Comparison of ENCODE assay signal across 8 cellular contexts in the genomic region with DNA sequence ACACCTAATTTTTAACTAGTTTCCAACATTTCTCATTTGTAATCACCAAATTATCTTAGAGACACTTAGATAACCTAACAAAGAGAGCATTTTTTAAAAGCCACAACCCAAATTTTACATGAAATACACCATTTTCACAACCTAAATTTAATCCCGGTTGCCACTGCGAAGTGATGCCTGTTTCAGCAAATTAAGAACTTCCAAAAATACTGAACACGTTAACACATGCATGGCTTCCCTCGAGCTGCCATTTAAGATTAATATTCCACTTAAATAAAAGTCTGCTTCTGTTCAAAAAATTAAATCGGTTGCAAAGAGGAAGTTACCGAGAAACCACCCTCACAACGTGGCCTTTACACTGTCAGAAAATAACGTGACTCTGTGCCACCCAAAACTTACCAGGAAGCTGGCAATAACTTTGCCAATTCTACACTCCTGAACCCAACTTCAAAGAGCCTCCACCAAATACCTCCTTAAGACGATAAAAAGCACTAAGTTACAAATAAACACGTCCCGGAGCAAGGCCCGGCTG. TPM values are rescaled to one million over a fixed set of nuclear protein-coding genes. Genes with fewer than 3 reads are reported as not detected.
DNase-seq lines count a peak whose midpoint lies in the region; ATAC-seq, FAIRE-seq and TF ChIP-seq lines count a peak whose summit lies in the region.

No MANE protein-coding gene starts in this region.

- TF ChIP-seq EP300 in stomach (IDR thresholded peaks at IDR 0.05): no peak

- no peaks in the 10 kb centered on the region for H3K36me3 ChIP-seq in stomach

- TF ChIP-seq POLR2A in stomach (IDR thresholded peaks at IDR 0.05): no peak

- TF ChIP-seq CTCF in stomach (IDR thresholded peaks at IDR 0.05): no peak

- peak overlapping the region; percentile 44 for H3K27ac ChIP-seq in angular gyrus (ENCODE audit: low read depth, low read length)
- H3K27ac ChIP-seq in stomach: peak overlapping the region; percentile 98 to 100 (median 99)

- intact Hi-C loops in stomach (cut with DNase I; ENCODE audit: low total_unique reads): no loop called here

- peak overlapping the region; percentile 75 to 98 (median 92) for H3K4me3 ChIP-seq in stomach

- no peaks in the 10 kb centered on the region for H3K9me3 ChIP-seq in stomach

- no peaks in the 10 kb centered on the region for H3K27me3 ChIP-seq in stomach

- H3K4me1 ChIP-seq in stomach: peaks cover 13 to 70% (median 45%) of the 10 kb centered on the region in 4 donors

- 0 to 1% (median 1%) methylated on average over 11 to 12 of the region's 12 CpGs for whole genome bisulfite sequencing in stomach, 5 donors

- no peak for FAIRE-seq in HTR-8/SVneo (lab: Jason Lieb, UNC)

- DNase-seq in NCI-H2227 treated with DMSO at 0.1 percent for 48 hours (lab: John Stamatoyannopoulos, UW): peak; percentile 56
- no peak for DNase-seq in NCI-H2227 (lab: John Stamatoyannopoulos, UW; ENCODE audit: unreplicated experiment)
- DNase-seq in MV-4-11 (lab: John Stamatoyannopoulos, UW): peak; percentile 67
- DNase-seq in kidney glomerular epithelial cell (lab: John Stamatoyannopoulos, UW): peak; percentile 48
- no peak for DNase-seq in stomach
- no peak for DNase-seq in HTR-8/SVneo (ENCODE audit: insufficient read length, low spot score)

- ATAC-seq in GM21576 (IDR thresholded peaks at IDR 0.05; ENCODE audit: unreplicated experiment): no peak

RNA-seq across cellular contexts. Expression of a gene that starts 1.3 kb away (rescaled TPM):
- 100 to 1,000 TPM in 1 of 5 donors, 10 to 100 TPM in 4; 11.6 to 217 (median 66.5) TPM for total RNA-seq in stomach
- 10 to 100 TPM; 17.9 to 22.3 (median 20.2) TPM for polyA plus RNA-seq in stomach

Comparison
In these comparisons a context has a peak if more than half of its experiments do, and no peak if none do; other contexts are left out.
1. DNase-seq: peak in NCI-H2227 treated with DMSO at 0.1 percent for 48 hours (single experiment), MV-4-11 (single experiment) and kidney glomerular epithelial cell (single experiment); none in NCI-H2227 (single experiment), stomach (single experiment) and HTR-8/SVneo (single experiment).